Comparison of ENCODE assay signal across 8 cellular contexts in genomic region chr2:28810384-28811285, GRCh38. TPM values are rescaled to one million over a fixed set of nuclear protein-coding genes. Genes with fewer than 3 reads are reported as not detected.
DNase-seq lines count a peak whose midpoint lies in the region; TF ChIP-seq lines count a peak whose summit lies in the region.

TSS of gene SPDYA (plus strand) at chr2:28810834. CDS start at chr2:28816015, 5,181 bp downstream.

- H2BK15ac ChIP-seq in H9 (ENCODE audit: low read depth, low read length), result no peak within 1 kb of the TSS

- H3K27me3 Mint-ChIP-seq in H9 (ENCODE audit: low read depth), result peaks cover 35% of the 10 kb centered on the region

- H3K4me1 ChIP-seq in H9 (ENCODE audit: insufficient read depth, low read length), result no peaks in the 10 kb centered on the region; the same call in 1 of the 2 replicates
- H3K4me1 ChIP-seq in liver (ENCODE audit: control insufficient read depth in 4 of 4, insufficient read depth in 4 of 4, low read length in 3 of 4), result peaks cover 0 to 8% (median 5%) of the 10 kb centered on the region in 4 donors

- H3K23ac ChIP-seq in H9 (ENCODE audit: insufficient read length, low read depth, low read length), result no peak within 1 kb of the TSS

- no peaks in the 10 kb centered on the region for H4K20me1 ChIP-seq in H9 (ENCODE audit: control insufficient read depth, insufficient read depth, insufficient read length)

- no peak within 1 kb of the TSS for H3K4ac ChIP-seq in H9 (ENCODE audit: low read depth, low read length)

- H3K56ac ChIP-seq in H9 (ENCODE audit: insufficient read length, low read depth, low read length), result no peak within 1 kb of the TSS

- no peak within 1 kb of the TSS for H2BK12ac ChIP-seq in H9 (ENCODE audit: insufficient read length, low read depth, low read length)

- peaks cover 8% of the 10 kb centered on the region for H3K23me2 ChIP-seq in H9 (ENCODE audit: insufficient read length, low read depth, low read length, poor library complexity, severe bottlenecking)

- H3K36me3 ChIP-seq in liver (ENCODE audit: control insufficient read depth in 4 of 4, insufficient read depth in 3 of 4, low read depth in 1 of 4, low read length in 3 of 4), result peaks cover 0 to 6% (median 0%) of the 10 kb centered on the region in 4 donors

- DNase-seq in ELR (ENCODE audit: low read depth) (peak; percentile 66), H9 (peak; percentile 91), NCI-H146 treated with DMSO at 0.1 percent for 48 hours (lab: John Stamatoyannopoulos, UW; ENCODE audit: unreplicated experiment) (peak; percentile 10), dermis microvascular lymphatic vessel endothelial cell (ENCODE audit: low read depth in 2 of 2) (peak; percentile 9 to 80), NCI-H1436 (lab: John Stamatoyannopoulos, UW) (no peak)
- DNase-seq in activated CD4-positive, alpha-beta T cell treated with anti-CD3 and anti-CD28 coated beads, Interleukin-2, amount 50 U/mL, for 24 hours (ENCODE audit: low read depth in 1 of 2, low spot score in 1 of 2), result peak; percentile 59 to 68
- peak; percentile 79 for DNase-seq in stimulated activated CD4-positive, alpha-beta T cell treated with anti-CD3 and anti-CD28 coated beads, Interleukin-4, amount 100 ng/mL, for 24 hours

- H3K4me1 Mint-ChIP-seq in H9, result 0 out of 4 replicates have a peak, but pooled peaks cover 0 to 2% of the 10 kb centered on the region in 2 experiments

- H3K9me3 Mint-ChIP-seq in H9, result peaks cover 2 to 4% of the 10 kb centered on the region in 2 experiments; a peak in 2 of 5 replicates

- H4K91ac ChIP-seq in H9 (ENCODE audit: insufficient read length, low read depth, low read length), result no peak within 1 kb of the TSS

- no peak within 1 kb of the TSS for H2BK5ac ChIP-seq in H9 (ENCODE audit: insufficient read length, low read length)

- H4K5ac ChIP-seq in H9 (ENCODE audit: insufficient read length, low read depth, low read length), result no peak within 1 kb of the TSS

- no peak within 1 kb of the TSS for H2BK20ac ChIP-seq in H9 (ENCODE audit: low read depth, low read length, poor library complexity, severe bottlenecking)

- H3K4me3 Mint-ChIP-seq in H9, result peak within 1 kb of the TSS; percentile 56 to 71

- H4K8ac ChIP-seq in H9 (replicated peaks; ENCODE audit: insufficient read length, low read depth, low read length), result no peak within 1 kb of the TSS

- H3K9me3 ChIP-seq in H9 (ENCODE audit: control insufficient read depth, low read depth, low read length) (no peaks in the 10 kb centered on the region), liver (ENCODE audit: control insufficient read depth in 4 of 4, low read length in 3 of 4) (no peaks in the 10 kb centered on the region)

- H3K79me2 ChIP-seq in H9 (ENCODE audit: insufficient read depth, low read length), result no peaks in the 10 kb centered on the region

- no peak within 1 kb of the TSS for H2AFZ ChIP-seq in H9 (ENCODE audit: low read length)

- H3K27me3 ChIP-seq in H9 (ENCODE audit: insufficient read depth, low read length) (peaks cover 3% of the 10 kb centered on the region; the same call in 1 of the 2 replicates), liver (ENCODE audit: control insufficient read depth in 4 of 4, insufficient read depth in 4 of 4, low read length in 3 of 4) (no peaks in the 10 kb centered on the region)

- no peak within 1 kb of the TSS for H3K27ac Mint-ChIP-seq in H9

- H3K79me1 ChIP-seq in H9 (ENCODE audit: insufficient read depth, low read depth, low read length, poor library complexity, severe bottlenecking), result no peaks in the 10 kb centered on the region

- peaks cover 0 to 9% (median 5%) of the 10 kb centered on the region in 3 experiments; a peak in 5 of 7 replicates for H3K36me3 Mint-ChIP-seq in H9 (ENCODE audit: insufficient read depth in 1 of 3, low read depth in 3 of 3)

- no peak within 1 kb of the TSS for H2BK120ac ChIP-seq in H9 (ENCODE audit: low read depth, low read length, poor library complexity, severe bottlenecking)

- TF ChIP-seq CTCF in H9 (conservative IDR thresholded peaks at IDR 0.05), result no peak
- TF ChIP-seq CTCF in liver (IDR thresholded peaks at IDR 0.05; ENCODE audit: low read depth, low read length, missing input control), result no peak

- H3K9ac ChIP-seq in H9 (ENCODE audit: extremely low read depth, insufficient read length, low read length) (no peak within 1 kb of the TSS), liver (ENCODE audit: low read depth in 1 of 2, low read length in 2 of 2) (no peak within 1 kb of the TSS)

- peak within 1 kb of the TSS; percentile 54 for H3K4me2 ChIP-seq in H9 (ENCODE audit: insufficient read depth, insufficient read length, low read length)

- H3K27ac ChIP-seq in H9 (ENCODE audit: insufficient read length, low read depth, low read length) (no peak within 1 kb of the TSS), liver (ENCODE audit: low read depth in 1 of 2, low read length in 2 of 2) (no peak within 1 kb of the TSS)

- H3T11ph ChIP-seq in H9 (ENCODE audit: low read length), result no peak within 1 kb of the TSS

- peak within 1 kb of the TSS; percentile 45 for H3K14ac ChIP-seq in H9 (ENCODE audit: insufficient read depth, low read length)

- H2AK5ac ChIP-seq in H9 (ENCODE audit: insufficient read length, low read length), result no peak within 1 kb of the TSS

- no CpG with 5 or more reads among the region's 97 CpGs for WGBS in H9 (ENCODE audit: extremely low coverage, insufficient read length, low lambda C conversion rate)
- WGBS in liver, result 12% methylated on average over 97 of the region's 97 CpGs

- H3K18ac ChIP-seq in H9 (ENCODE audit: insufficient read length, low read depth, low read length), result no peak within 1 kb of the TSS

- peak within 1 kb of the TSS in 2 of 3 donors; percentile 25 to 32 for H3K4me3 ChIP-seq in liver (ENCODE audit: low read depth in 1 of 3, low read length in 3 of 3)

- TF ChIP-seq RAD21 in liver (IDR thresholded peaks at IDR 0.05), result no peak

TF ChIP-seq in liver, 16 proteins besides CTCF, POLR2A, EP300 and RAD21:
- TF ChIP-seq HNF4G (IDR thresholded peaks at IDR 0.05) (no peak), JUND (IDR thresholded peaks at IDR 0.05) (no peak), YY1 (IDR thresholded peaks at IDR 0.05) (no peak), FOXA1 (IDR thresholded peaks at IDR 0.05) (no peak), TAF1 (conservative IDR thresholded peaks at IDR 0.05) (no peak), FOXA2 (IDR thresholded peaks at IDR 0.05) (no peak), GABPA (IDR thresholded peaks at IDR 0.05 in 1 of 2, conservative IDR thresholded peaks at IDR 0.05 in 1 of 2) (no peak), ATF3 (IDR thresholded peaks at IDR 0.05) (no peak)
- TF ChIP-seq, protein P1, sequence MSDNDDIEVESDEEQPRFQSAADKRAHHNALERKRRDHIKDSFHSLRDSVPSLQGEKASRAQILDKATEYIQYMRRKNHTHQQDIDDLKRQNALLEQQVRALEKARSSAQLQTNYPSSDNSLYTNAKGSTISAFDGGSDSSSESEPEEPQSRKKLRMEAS (IDR thresholded peaks at IDR 0.05), result no peak
- TF ChIP-seq, protein P2, sequence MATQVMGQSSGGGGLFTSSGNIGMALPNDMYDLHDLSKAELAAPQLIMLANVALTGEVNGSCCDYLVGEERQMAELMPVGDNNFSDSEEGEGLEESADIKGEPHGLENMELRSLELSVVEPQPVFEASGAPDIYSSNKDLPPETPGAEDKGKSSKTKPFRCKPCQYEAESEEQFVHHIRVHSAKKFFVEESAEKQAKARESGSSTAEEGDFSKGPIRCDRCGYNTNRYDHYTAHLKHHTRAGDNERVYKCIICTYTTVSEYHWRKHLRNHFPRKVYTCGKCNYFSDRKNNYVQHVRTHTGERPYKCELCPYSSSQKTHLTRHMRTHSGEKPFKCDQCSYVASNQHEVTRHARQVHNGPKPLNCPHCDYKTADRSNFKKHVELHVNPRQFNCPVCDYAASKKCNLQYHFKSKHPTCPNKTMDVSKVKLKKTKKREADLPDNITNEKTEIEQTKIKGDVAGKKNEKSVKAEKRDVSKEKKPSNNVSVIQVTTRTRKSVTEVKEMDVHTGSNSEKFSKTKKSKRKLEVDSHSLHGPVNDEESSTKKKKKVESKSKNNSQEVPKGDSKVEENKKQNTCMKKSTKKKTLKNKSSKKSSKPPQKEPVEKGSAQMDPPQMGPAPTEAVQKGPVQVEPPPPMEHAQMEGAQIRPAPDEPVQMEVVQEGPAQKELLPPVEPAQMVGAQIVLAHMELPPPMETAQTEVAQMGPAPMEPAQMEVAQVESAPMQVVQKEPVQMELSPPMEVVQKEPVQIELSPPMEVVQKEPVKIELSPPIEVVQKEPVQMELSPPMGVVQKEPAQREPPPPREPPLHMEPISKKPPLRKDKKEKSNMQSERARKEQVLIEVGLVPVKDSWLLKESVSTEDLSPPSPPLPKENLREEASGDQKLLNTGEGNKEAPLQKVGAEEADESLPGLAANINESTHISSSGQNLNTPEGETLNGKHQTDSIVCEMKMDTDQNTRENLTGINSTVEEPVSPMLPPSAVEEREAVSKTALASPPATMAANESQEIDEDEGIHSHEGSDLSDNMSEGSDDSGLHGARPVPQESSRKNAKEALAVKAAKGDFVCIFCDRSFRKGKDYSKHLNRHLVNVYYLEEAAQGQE (IDR thresholded peaks at IDR 0.05), result no peak

RNA-seq across cellular contexts. Expression of gene SPDYA, which starts in this region (rescaled TPM):
- total RNA-seq in H9 (2021) (0.52 and 1.1 TPM in 2 replicates), dermis microvascular lymphatic vessel endothelial cell (0.13 and 0.26 TPM in 2 replicates), liver (under 1 TPM; 0.14 to 0.67 TPM)
- under 1 TPM in 1 of 2 donors, not detected in 1; 0.49 TPM for polyA plus RNA-seq in liver

Comparison
In these comparisons a context has a peak if more than half of its experiments do, and no peak if none do; other contexts are left out.
1. Peak in DNase-seq in dermis microvascular lymphatic vessel endothelial cell; RNA of the gene not detected or under 1 TPM.